Comparison of ENCODE assay signal across 8 cellular contexts in genomic region chr6:29964904-29965872, GRCh38. TPM values are rescaled to one million over a fixed set of nuclear protein-coding genes. Genes with fewer than 3 reads are reported as not detected.
DNase-seq lines count a peak whose midpoint lies in the region; ATAC-seq, FAIRE-seq and TF ChIP-seq lines count a peak whose summit lies in the region.

No MANE protein-coding gene starts in this region.

- CTCF ChIA-PET in CD4-positive, alpha-beta T cell (lab: Charles Lee), result interaction anchor here (0.6 to 2.9 kb wide), 9 partner anchors 10 to 117 kb away, joined by 3 to 28 read pairs (median 4); no protein-coding TSS in a partner anchor
- CTCF ChIA-PET in activated CD8-positive, alpha-beta memory T cell treated with anti-CD3 and anti-CD28 coated beads, Interleukin-2, amount 10 ng/mL, durations not matched to agents 7 days and 5 days (lab: Charles Lee), result interaction anchor here (0.7 to 4.9 kb wide), 12 partner anchors 9 to 465 kb away, joined by 3 to 57 read pairs (median 3); partner anchors contain the start of gene HLA-A
- CTCF ChIA-PET in H1 (lab: Charles Lee; ENCODE audit: partially characterized antibody), result interaction anchor here (0.7 to 3.7 kb wide), 6 partner anchors 10 to 49 kb away, joined by 3 to 17 read pairs (median 3); no protein-coding TSS in a partner anchor

- peak overlapping the region in 3 of 4 experiments; percentile 7 to 32 (median 13); a peak in 3 of 7 replicates for H3K9ac ChIP-seq in H1 (replicated peaks in 1 of 4; ENCODE audit: extremely low read depth in 1 of 4, low read depth in 3 of 4, low read length in 3 of 4)

- H3K14ac ChIP-seq in H1 (ENCODE audit: insufficient read length), result peak overlapping the region; percentile 19

- H3K36me3 ChIP-seq in H1 (ENCODE audit: control insufficient read depth in 2 of 4, insufficient read depth in 4 of 4, low read length in 3 of 4) (no peaks in the 10 kb centered on the region), mesodermal cell (ENCODE audit: control insufficient read depth, insufficient read depth, low read length) (no peaks in the 10 kb centered on the region)

- H4K5ac ChIP-seq in H1 (ENCODE audit: insufficient read length, low read depth, low read length), result peak overlapping the region; percentile 34

- H3K4me1 Mint-ChIP-seq in CD4-positive, alpha-beta T cell (ENCODE audit: low read depth), result peaks cover 39% of the 10 kb centered on the region
- peaks cover 41% of the 10 kb centered on the region for H3K4me1 Mint-ChIP-seq in activated CD8-positive, alpha-beta memory T cell treated with anti-CD3 and anti-CD28 coated beads, Interleukin-2, amount 10 ng/mL, durations not matched to agents 7 days and 5 days

- no peak overlapping the region; the same call in 1 of the 2 replicates for H2BK20ac ChIP-seq in H1 (ENCODE audit: low read length)

- 0 out of 2 replicates have a peak overlapping the region, but pooled peaks have one; percentile 65 for H2AK5ac ChIP-seq in H1 (ENCODE audit: low read depth, low read length)

- no peak overlapping the region for H3K23ac ChIP-seq in H1 (ENCODE audit: insufficient read length)

- 9% methylated on average over 9 of the region's 9 CpGs; no CpG with 5 or more reads in 1 of the 2 experiments for WGBS in H1 (ENCODE audit: extremely low coverage in 1 of 2, insufficient coverage in 1 of 2, insufficient read length in 1 of 2, insufficient replicate concordance in 2 of 2, low coverage in 1 of 2, low lambda C conversion rate in 2 of 2, missing lambda C conversion rate in 1 of 2), 2 experiments
- WGBS in mesodermal cell (ENCODE audit: insufficient coverage in 2 of 2), 2 experiments, result 0 to 4% methylated on average over 8 to 9 of the region's 9 CpGs

- H3K18ac ChIP-seq in H1 (ENCODE audit: extremely low read depth, low read length), result peak overlapping the region; percentile 67

- no peaks in the 10 kb centered on the region for H3K27me3 Mint-ChIP-seq in CD4-positive, alpha-beta T cell
- H3K27me3 Mint-ChIP-seq in activated CD8-positive, alpha-beta memory T cell treated with anti-CD3 and anti-CD28 coated beads, Interleukin-2, amount 10 ng/mL, durations not matched to agents 7 days and 5 days, result peaks cover under 1% of the 10 kb centered on the region

- ATAC-seq in CD4-positive, alpha-beta T cell (ENCODE audit: poor library complexity), result peak; percentile 91
- peak; percentile 97 for ATAC-seq in GM19463 (IDR thresholded peaks at IDR 0.05; ENCODE audit: unreplicated experiment)
- peak; percentile 94 for ATAC-seq in activated CD8-positive, alpha-beta memory T cell treated with anti-CD3 and anti-CD28 coated beads, Interleukin-2, amount 10 ng/mL, durations not matched to agents 7 days and 5 days

- H3K4me1 ChIP-seq in H1 (replicated peaks in 1 of 4; ENCODE audit: control insufficient read depth in 3 of 4, insufficient read depth in 4 of 4, low read length in 3 of 4), result peaks cover 7 to 17% (median 13%) of the 10 kb centered on the region in 4 experiments
- peaks cover 18% of the 10 kb centered on the region for H3K4me1 ChIP-seq in mesodermal cell (ENCODE audit: control insufficient read depth, insufficient read depth, low read length, poor library complexity, severe bottlenecking)

- H3K4me2 ChIP-seq in H1 (ENCODE audit: insufficient read depth in 1 of 2, low read depth in 2 of 2, low read length in 2 of 2), result peak overlapping the region; percentile 60 to 92

- H3K9me3 Mint-ChIP-seq in CD4-positive, alpha-beta T cell, result no peaks in the 10 kb centered on the region
- H3K9me3 Mint-ChIP-seq in activated CD8-positive, alpha-beta memory T cell treated with anti-CD3 and anti-CD28 coated beads, Interleukin-2, amount 10 ng/mL, durations not matched to agents 7 days and 5 days (ENCODE audit: low read depth), result no peaks in the 10 kb centered on the region

- H3K4ac ChIP-seq in H1 (replicated peaks; ENCODE audit: insufficient read length, low read depth, low read length), result no peak overlapping the region

- TF ChIP-seq POLR2A in H1 (IDR thresholded peaks at IDR 0.05; ENCODE audit: control extremely low read depth in 1 of 2, low read depth in 2 of 2, low read length in 2 of 2), result peak; percentile 18 to 47; a peak in 2 of 3 replicates

- no peak overlapping the region; the same call in 1 of the 2 replicates for H2AFZ ChIP-seq in H1 (ENCODE audit: low read length)

- intact Hi-C loops in CD4-positive, alpha-beta T cell (cut with DNase I, micrococcal nuclease), result loop anchor here (1.0 to 10.0 kb wide), 5 partner anchors 22 to 258 kb away; partner anchors contain the start of gene HLA-F (in 1 of the 2)

- H3K27ac ChIP-seq in CD4-positive, alpha-beta T cell (ENCODE audit: low read depth, low read length), result peak overlapping the region; percentile 74
- H3K27ac ChIP-seq in H1 (ENCODE audit: low read depth, low read length), result peak overlapping the region; percentile 75; the same call in 1 of the 2 replicates
- peak overlapping the region; percentile 92 for H3K27ac ChIP-seq in mesodermal cell (ENCODE audit: low read depth, low read length, severe bottlenecking)

- H4K20me1 ChIP-seq in H1 (replicated peaks in 1 of 2; ENCODE audit: control insufficient read depth in 1 of 2, insufficient read depth in 2 of 2, low read length in 2 of 2), result no peaks in the 10 kb centered on the region

- H2BK120ac ChIP-seq in H1 (replicated peaks; ENCODE audit: low read depth, low read length), result peak overlapping the region; percentile 76

- peaks cover 3% of the 10 kb centered on the region; the same call in 1 of the 2 replicates for H3K23me2 ChIP-seq in H1 (ENCODE audit: low read depth, low read length)

- no peaks in the 10 kb centered on the region for H3K36me3 Mint-ChIP-seq in CD4-positive, alpha-beta T cell (ENCODE audit: low read depth)
- H3K36me3 Mint-ChIP-seq in activated CD8-positive, alpha-beta memory T cell treated with anti-CD3 and anti-CD28 coated beads, Interleukin-2, amount 10 ng/mL, durations not matched to agents 7 days and 5 days, result peaks cover 2% of the 10 kb centered on the region

- peak overlapping the region; percentile 96 for H4K91ac ChIP-seq in H1 (replicated peaks; ENCODE audit: insufficient read length, low read length)

- peak; percentile 53 to 83 (median 72) for DNase-seq in CD4-positive, alpha-beta T cell
- peak; percentile 67 for DNase-seq in HPDE6-E6E7 (ENCODE audit: extremely low spot score)
- DNase-seq in NOMO-1 (lab: John Stamatoyannopoulos, UW; ENCODE audit: unreplicated experiment in 2 of 2), result peak; percentile 92 to 95
- DNase-seq in activated CD8-positive, alpha-beta memory T cell treated with anti-CD3 and anti-CD28 coated beads, Interleukin-2, amount 10 ng/mL, durations not matched to agents 7 days and 5 days, result peak; percentile 91
- peak in 1 of 2 experiments; percentile 69 for DNase-seq in H1 (ENCODE audit: low read depth in 1 of 2, low spot score in 2 of 2)
- DNase-seq in stimulated activated CD8-positive, alpha-beta memory T cell treated with anti-CD3 and anti-CD28 coated beads, Interleukin-2, amount 100 ng/mL, for 1 hour (ENCODE audit: low read depth in 2 of 2), result peak; percentile 54 to 56

- H3K4me3 ChIP-seq in H1 (ENCODE audit: extremely low read depth in 1 of 4, insufficient read depth in 2 of 4, low read depth in 3 of 4, low read length in 4 of 4) (peak overlapping the region in 3 of 4 experiments; percentile 19 to 42 (median 32); a peak in 4 of 8 replicates), mesodermal cell (ENCODE audit: extremely low read depth, insufficient read depth, low read length, poor library complexity, severe bottlenecking) (peak overlapping the region; percentile 31)

- TF ChIP-seq RAD21 in H1 (IDR thresholded peaks at IDR 0.05 in 1 of 2, conservative IDR thresholded peaks at IDR 0.05 in 1 of 2; ENCODE audit: low read depth in 2 of 2, low read length in 2 of 2), result no peak

- H2BK5ac ChIP-seq in H1 (ENCODE audit: low read depth, low read length), result peak overlapping the region; percentile 94

- H3K27ac Mint-ChIP-seq in CD4-positive, alpha-beta T cell, result peak overlapping the region; percentile 82
- peak overlapping the region; percentile 94 for H3K27ac Mint-ChIP-seq in activated CD8-positive, alpha-beta memory T cell treated with anti-CD3 and anti-CD28 coated beads, Interleukin-2, amount 10 ng/mL, durations not matched to agents 7 days and 5 days

- peak; percentile 7 for FAIRE-seq in H1 (lab: Jason Lieb, UNC)

- H3K27me3 ChIP-seq in CD4-positive, alpha-beta T cell (ENCODE audit: control insufficient read depth, insufficient read depth, low read length), result no peaks in the 10 kb centered on the region
- no peaks in the 10 kb centered on the region for H3K27me3 ChIP-seq in H1 (replicated peaks in 1 of 4; ENCODE audit: control insufficient read depth in 3 of 4, extremely low read depth in 1 of 4, insufficient read depth in 3 of 4, low read length in 3 of 4)

- peak in 1 of 2 experiments; percentile 75; a peak in 1 of 3 replicates for TF ChIP-seq EP300 in H1 (IDR thresholded peaks at IDR 0.05; ENCODE audit: borderline replicate concordance in 1 of 2, low read depth in 2 of 2, low read length in 2 of 2)

- H3K4me3 Mint-ChIP-seq in CD4-positive, alpha-beta T cell, result peak overlapping the region; percentile 77
- peak overlapping the region; percentile 87 for H3K4me3 Mint-ChIP-seq in activated CD8-positive, alpha-beta memory T cell treated with anti-CD3 and anti-CD28 coated beads, Interleukin-2, amount 10 ng/mL, durations not matched to agents 7 days and 5 days

- peak overlapping the region; percentile 91 for H2BK12ac ChIP-seq in H1 (ENCODE audit: low read depth, low read length)

- H3K9me3 ChIP-seq in CD4-positive, alpha-beta T cell (ENCODE audit: control insufficient read depth, low read length), result no peaks in the 10 kb centered on the region
- H3K9me3 ChIP-seq in H1 (ENCODE audit: insufficient read depth in 2 of 2, low read depth in 1 of 2, low read length in 1 of 2) (no peaks in the 10 kb centered on the region), mesodermal cell (ENCODE audit: control insufficient read depth, low read length) (no peaks in the 10 kb centered on the region)

- POLR2A ChIA-PET in CD4-positive, alpha-beta T cell (lab: Charles Lee), result interaction anchor here (0.6 to 7.8 kb wide), 27 partner anchors 10 to 1615 kb away, joined by 3 to 141 read pairs (median 4); partner anchors contain the start of genes HLA-A, POLR1H, PPP1R11 and TRIM26
- POLR2A ChIA-PET in H1 (lab: Charles Lee; ENCODE audit: partially characterized antibody), result interaction anchor here (0.8 to 2.7 kb wide), 8 partner anchors 9 to 332 kb away, joined by 3 to 27 read pairs (median 4); partner anchors contain the start of genes GABBR1 and HLA-A

- H3K56ac ChIP-seq in H1 (replicated peaks; ENCODE audit: insufficient read length, low read depth, low read length), result peak overlapping the region; percentile 34

- no peaks in the 10 kb centered on the region for H3K79me2 ChIP-seq in H1 (ENCODE audit: control insufficient read depth in 1 of 2, insufficient read depth in 2 of 2, low read length in 2 of 2)

- no peak overlapping the region for H4K8ac ChIP-seq in H1 (ENCODE audit: extremely low read depth, insufficient read depth, low read length)

- H2BK15ac ChIP-seq in H1 (ENCODE audit: low read length), result no peak overlapping the region

- TF ChIP-seq CTCF in CD4-positive, alpha-beta T cell (IDR thresholded peaks at IDR 0.05), result no peak
- no peak for TF ChIP-seq CTCF in H1 (IDR thresholded peaks at IDR 0.05; ENCODE audit: control extremely low read depth in 1 of 3, insufficient read depth in 1 of 3, low read depth in 1 of 3, low read length in 3 of 3)

- H3K79me1 ChIP-seq in H1 (ENCODE audit: low read depth, low read length), result no peaks in the 10 kb centered on the region

RNA-seq across cellular contexts. Expression of gene HLA-A, which starts 22.9 kb away (rescaled TPM):
- total RNA-seq in CD4-positive, alpha-beta T cell, result 1,000 to 10,000 TPM; 1,767 to 1,801 TPM
- 1,000 to 10,000 TPM; 1,622 to 2,021 TPM for total RNA-seq in activated CD8-positive, alpha-beta memory T cell treated with anti-CD3 and anti-CD28 coated beads, Interleukin-2, amount 10 ng/mL, durations not matched to agents 7 days and 5 days
- total RNA-seq in H1 (2021; fragmentation: NEBNext Ultra II Directional; extraction: Animal tissue kit (Norgen Biotek cat#: 25700)), result 221 and 226 TPM in 2 replicates
- 474 and 560 TPM in 2 replicates for polyA plus RNA-seq in H1 (2011; rRNA removed)
- polyA plus RNA-seq in H1 (2011; cell fraction: cytosol; rRNA removed), result 548 TPM
- 600 TPM for polyA plus RNA-seq in H1 (2011; cell fraction: nucleus; rRNA removed)
- polyA plus RNA-seq in H1 (2012, experiment 1 of 2), result 259 to 372 TPM (median 349 TPM) in 4 replicates
- 396 TPM for polyA plus RNA-seq in H1 (2012, experiment 2 of 2)
- 562 TPM for polyA plus RNA-seq in H1 (2013, experiment 1 of 2)
- 595 TPM for polyA plus RNA-seq in H1 (2013, experiment 2 of 2)
- polyA minus RNA-seq in H1 (2011; rRNA and poly(A)+ RNA removed), result 167 and 181 TPM in 2 replicates
- 176 TPM for polyA minus RNA-seq in H1 (2011; cell fraction: cytosol; rRNA and poly(A)+ RNA removed)
- 99.6 TPM for polyA minus RNA-seq in H1 (2011; cell fraction: nucleus; rRNA and poly(A)+ RNA removed)
- polyA plus RNA-seq in mesodermal cell (2013, experiment 1 of 2), result 119 TPM
- polyA plus RNA-seq in mesodermal cell (2013, experiment 2 of 2), result 95.9 TPM
